ENCODE assay signal across 16 cellular contexts in the genomic region with DNA sequence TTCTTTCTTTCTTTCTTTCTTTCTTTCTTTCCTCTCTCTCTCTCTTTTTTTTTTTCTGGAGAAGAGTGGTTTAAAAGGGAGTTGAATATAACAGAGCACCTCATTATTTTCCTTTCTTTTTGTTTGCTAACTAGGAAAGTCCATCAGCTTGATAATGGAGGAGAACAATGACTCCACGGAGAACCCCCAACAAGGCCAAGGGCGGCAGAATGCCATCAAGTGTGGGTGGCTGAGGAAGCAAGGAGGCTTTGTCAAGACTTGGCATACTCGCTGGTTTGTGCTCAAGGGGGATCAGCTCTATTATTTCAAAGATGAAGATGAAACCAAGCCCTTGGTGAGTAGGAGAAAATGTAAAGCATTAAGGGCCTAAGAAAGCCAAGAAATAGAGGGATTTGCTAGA.
"Had no signal": no experiment of that assay in that cellular context is flagged by ENCODE, and none has a peak within 500 bp of the region (broad histone marks: within the 10 kb centered on the region; RNA-seq: fewer than 3 reads in every experiment).

No MANE protein-coding gene starts in this region.

- H3K4me3 Mint-ChIP-seq: activated naive CD4-positive, alpha-beta T cell treated with anti-CD3 and anti-CD28 coated beads, Interleukin-2, amount 10 ng/mL, durations not matched to agents 7 days and 5 days; activated T-helper 17 cell treated with anti-CD3 and anti-CD28 coated beads, Interleukin-2, amount 50 U/mL, for 72 hours; naive thymus-derived CD4-positive, alpha-beta T cell had no signal

- H3K27ac ChIP-seq: adrenal gland, dorsolateral prefrontal cortex, gastroesophageal sphincter, pancreas, sigmoid colon, thyroid gland had no signal

- DNase-seq: activated CD4-positive, alpha-beta T cell treated with anti-CD3 and anti-CD28 coated beads, Interleukin-2, amount 50 U/mL, for 1 hour; activated CD8-positive, alpha-beta memory T cell treated with anti-CD3 and anti-CD28 coated beads for 24 hours; activated naive CD4-positive, alpha-beta T cell treated with anti-CD3 and anti-CD28 coated beads, Interleukin-2, amount 10 ng/mL, durations not matched to agents 7 days and 5 days; adrenal gland; dorsolateral prefrontal cortex; erythroblast; islet precursor cell; naive thymus-derived CD4-positive, alpha-beta T cell; pancreas; sigmoid colon; spleen; thyroid gland had no signal

- H3K36me3 ChIP-seq: adrenal gland, gastroesophageal sphincter, sigmoid colon, thyroid gland had no signal

- H3K36me3 Mint-ChIP-seq: activated naive CD4-positive, alpha-beta T cell treated with anti-CD3 and anti-CD28 coated beads, Interleukin-2, amount 10 ng/mL, durations not matched to agents 7 days and 5 days; naive thymus-derived CD4-positive, alpha-beta T cell had no signal

- H3K27me3 Mint-ChIP-seq: activated naive CD4-positive, alpha-beta T cell treated with anti-CD3 and anti-CD28 coated beads, Interleukin-2, amount 10 ng/mL, durations not matched to agents 7 days and 5 days; activated T-helper 17 cell treated with anti-CD3 and anti-CD28 coated beads, Interleukin-2, amount 50 U/mL, for 72 hours; naive thymus-derived CD4-positive, alpha-beta T cell had no signal

- ATAC-seq: activated CD4-positive, CD25-positive, alpha-beta regulatory T cell treated with anti-CD3 and anti-CD28 coated beads, Interleukin-2, amount 50 U/mL, for 24 hours; activated T-helper 17 cell treated with anti-CD3 and anti-CD28 coated beads, Interleukin-2, amount 50 U/mL, for 72 hours; gastroesophageal sphincter; left lobe of liver; naive thymus-derived CD4-positive, alpha-beta T cell; pancreas had no signal

- H3K27ac Mint-ChIP-seq: activated naive CD4-positive, alpha-beta T cell treated with anti-CD3 and anti-CD28 coated beads, Interleukin-2, amount 10 ng/mL, durations not matched to agents 7 days and 5 days; activated T-helper 17 cell treated with anti-CD3 and anti-CD28 coated beads, Interleukin-2, amount 50 U/mL, for 72 hours; naive thymus-derived CD4-positive, alpha-beta T cell had no signal

- H3K9me3 ChIP-seq: adrenal gland, gastroesophageal sphincter, pancreas, sigmoid colon, spleen, thyroid gland had no signal

- H3K4me1 Mint-ChIP-seq: activated naive CD4-positive, alpha-beta T cell treated with anti-CD3 and anti-CD28 coated beads, Interleukin-2, amount 10 ng/mL, durations not matched to agents 7 days and 5 days; activated T-helper 17 cell treated with anti-CD3 and anti-CD28 coated beads, Interleukin-2, amount 50 U/mL, for 72 hours; naive thymus-derived CD4-positive, alpha-beta T cell had no signal

- H3K4me3 ChIP-seq: adrenal gland, dorsolateral prefrontal cortex, gastroesophageal sphincter, pancreas, sigmoid colon, spleen, thyroid gland had no signal

- H3K4me1 ChIP-seq: adrenal gland, gastroesophageal sphincter, pancreas, sigmoid colon, thyroid gland had no signal

- H3K9me3 Mint-ChIP-seq: activated naive CD4-positive, alpha-beta T cell treated with anti-CD3 and anti-CD28 coated beads, Interleukin-2, amount 10 ng/mL, durations not matched to agents 7 days and 5 days had no signal

- H3K27me3 ChIP-seq: adrenal gland, dorsolateral prefrontal cortex, gastroesophageal sphincter, pancreas, sigmoid colon, spleen, thyroid gland had no signal
